19 cellular contexts compared by ENCODE assay signal in genomic region chr2:237631029-237631785, GRCh38. TPM values are rescaled to one million over a fixed set of nuclear protein-coding genes. Genes with fewer than 3 reads are reported as not detected.
A peak's percentile ranks its signal among the peaks of the same experiment; 100 is the strongest.
DNase-seq lines count a peak whose midpoint lies in the region; ATAC-seq and TF ChIP-seq lines count a peak whose summit lies in the region.
"Had no signal": no experiment of that assay in that cellular context is flagged by ENCODE, and none has a peak within 500 bp of the region (broad histone marks: within the 10 kb centered on the region; RNA-seq: fewer than 3 reads in every experiment).

No MANE protein-coding gene starts in this region.

- H3K4me1 Mint-ChIP-seq in brain = peaks cover 45% of the 10 kb centered on the region
- peaks cover 32% of the 10 kb centered on the region for H3K4me1 Mint-ChIP-seq in neural crest cell

- TF ChIP-seq CTCF in right atrium auricular region (IDR thresholded peaks at IDR 0.05) (no peak), brain (conservative IDR thresholded peaks at IDR 0.05) (no peak), neural crest cell (conservative IDR thresholded peaks at IDR 0.05) (no peak), uterus (IDR thresholded peaks at IDR 0.05) (no peak), tibial artery (IDR thresholded peaks at IDR 0.05) (no peak)

- peaks cover 0 to 63% of the 10 kb centered on the region in 2 donors for H3K4me1 ChIP-seq in right atrium auricular region
- no peaks in the 10 kb centered on the region for H3K4me1 ChIP-seq in uterus
- H3K4me1 ChIP-seq in tibial artery = peaks cover 0 to 73% (median 48%) of the 10 kb centered on the region in 4 donors

- intact Hi-C loops in Right ventricle myocardium inferior (cut with DNase I) (loop anchor here (5.0 kb wide), 1 partner anchor 66 kb away; no protein-coding TSS in a partner anchor), uterus (cut with DNase I; ENCODE audit: low total_unique reads) (no loop called here), tibial artery (cut with DNase I; ENCODE audit: low total_unique reads) (loop anchor here (2.0 to 5.0 kb wide), 2 partner anchors 20 to 36 kb away; no protein-coding TSS in a partner anchor)

- H3K9me3 Mint-ChIP-seq in brain (peaks cover 9 to 20% (median 17%) of the 10 kb centered on the region in 5 experiments), neural crest cell (peaks cover 7% of the 10 kb centered on the region)

- H3K36me3 Mint-ChIP-seq in brain (peaks cover 63% of the 10 kb centered on the region), neural crest cell (ENCODE audit: low read depth) (peaks cover 17% of the 10 kb centered on the region)

- peak overlapping the region in 3 of 5 experiments; percentile 19 to 50 (median 35) for H3K4me3 Mint-ChIP-seq in brain
- H3K4me3 Mint-ChIP-seq in neural crest cell = peak overlapping the region; percentile 41
- H3K4me3 Mint-ChIP-seq: activated naive CD4-positive, alpha-beta T cell treated with anti-CD3 and anti-CD28 coated beads, Interleukin-2, amount 50 U/mL, for 24 hours had no signal

- DNase-seq in right atrium auricular region (ENCODE audit: low spot score) = no peak
- DNase-seq in Right ventricle myocardium inferior (ENCODE audit: missing footprints) = no peak
- no peak for DNase-seq in neural crest cell (ENCODE audit: low read depth, low spot score)
- peak in 1 of 2 donors; percentile 47 for DNase-seq in uterus
- DNase-seq in ureter (ENCODE audit: low spot score) = no peak
- DNase-seq in tibial artery = no peak
- DNase-seq: activated T-cell treated with anti-CD3 and anti-CD28 coated beads, Interleukin-2, amount 50 U/mL, for 1 hour; effector CD8-positive, alpha-beta T cell; NCI-H1436 treated with DMSO at 0.1 percent for 48 hours; NCI-H345; stimulated activated CD4-positive, alpha-beta T cell treated with anti-CD3 and anti-CD28 coated beads, Interleukin-4, amount 100 ng/mL, for 4 hours; T-helper 9 cell had no signal

- ATAC-seq in Right ventricle myocardium inferior (no peak), GM19023 (IDR thresholded peaks at IDR 0.05; ENCODE audit: unreplicated experiment) (no peak)
- ATAC-seq: A549 had no signal

- no peaks in the 10 kb centered on the region for H3K27me3 ChIP-seq in right atrium auricular region
- no peaks in the 10 kb centered on the region for H3K27me3 ChIP-seq in uterus
- H3K27me3 ChIP-seq in tibial artery = no peaks in the 10 kb centered on the region
- H3K27me3 ChIP-seq: cardiac muscle cell had no signal

- H3K4me3 ChIP-seq in right atrium auricular region (no peak overlapping the region), uterus (no peak overlapping the region), tibial artery (no peak overlapping the region)
- H3K4me3 ChIP-seq: A549, cardiac muscle cell, lung had no signal

- H3K27ac ChIP-seq in right atrium auricular region = peak overlapping the region; percentile 76 to 91
- peak overlapping the region; percentile 36 to 74 for H3K27ac ChIP-seq in uterus
- peak overlapping the region in 1 of 2 donors; percentile 27 for H3K27ac ChIP-seq in tibial artery
- H3K27ac ChIP-seq: A549, cardiac muscle cell, HL-60 had no signal

- no peak for TF ChIP-seq POLR2A in uterus (IDR thresholded peaks at IDR 0.05)

- no peaks in the 10 kb centered on the region for H3K9me3 ChIP-seq in right atrium auricular region
- H3K9me3 ChIP-seq in uterus = no peaks in the 10 kb centered on the region
- H3K9me3 ChIP-seq in tibial artery = no peaks in the 10 kb centered on the region
- H3K9me3 ChIP-seq: A549 had no signal

- peak overlapping the region in 2 of 5 experiments; percentile 4 to 14 for H3K27ac Mint-ChIP-seq in brain
- H3K27ac Mint-ChIP-seq in neural crest cell (ENCODE audit: unreplicated experiment) = peak overlapping the region; percentile 81
- H3K27ac Mint-ChIP-seq: activated naive CD4-positive, alpha-beta T cell treated with anti-CD3 and anti-CD28 coated beads, Interleukin-2, amount 50 U/mL, for 24 hours had no signal

- peaks cover 13% of the 10 kb centered on the region for H3K27me3 Mint-ChIP-seq in brain
- H3K27me3 Mint-ChIP-seq in neural crest cell (ENCODE audit: low read depth) = peaks cover 10% of the 10 kb centered on the region

- H3K36me3 ChIP-seq in right atrium auricular region (no peaks in the 10 kb centered on the region), uterus (no peaks in the 10 kb centered on the region), tibial artery (peaks cover 0 to 5% (median 0%) of the 10 kb centered on the region in 3 donors)
- H3K36me3 ChIP-seq: cardiac muscle cell had no signal

RNA-seq across cellular contexts. Expression of gene LRRFIP1, which starts 3.8 kb away (rescaled TPM):
- 10 to 100 TPM; 71.2 to 88.5 TPM for total RNA-seq in right atrium auricular region
- 104 TPM for total RNA-seq in Right ventricle myocardium inferior
- polyA plus RNA-seq in brain (ENCODE audit: insufficient read depth, low read depth, low replicate concordance) = 63.1 TPM
- total RNA-seq in neural crest cell = 37.1 and 38.5 TPM in 2 replicates
- total RNA-seq in uterus = 100 to 1,000 TPM in 2 of 4 donors, 10 to 100 TPM in 2; 62.8 to 199 (median 121) TPM
- total RNA-seq in ureter = 207 TPM

RNA-seq across cellular contexts. Expression of gene RAB17, which starts 40.7 kb away (rescaled TPM):
- total RNA-seq in right atrium auricular region (1 to 10 TPM; 1.0 to 4.5 TPM), Right ventricle myocardium inferior (2.4 TPM), neural crest cell (not detected in 2 replicates), uterus (1 to 10 TPM in 3 of 4 donors, under 1 TPM in 1; 0.26 to 4.6 (median 4.0) TPM), ureter (24.2 TPM)
- 7.5 TPM for polyA plus RNA-seq in brain (ENCODE audit: insufficient read depth, low read depth, low replicate concordance)
